20 cellular contexts compared by ENCODE assay signal in genomic region chr18:8261651-8262091, GRCh38.
"Had no signal": no experiment of that assay in that cellular context is flagged by ENCODE, and none has a peak within 500 bp of the region (broad histone marks: within the 10 kb centered on the region; RNA-seq: fewer than 3 reads in every experiment).

No MANE protein-coding gene starts in this region.

- H2AFZ ChIP-seq: hepatocyte had no signal

- H3K4me1 ChIP-seq: breast epithelium, foreskin keratinocyte, lower lobe of right lung, spleen, upper lobe of left lung had no signal

- H3K27me3 ChIP-seq: breast epithelium, foreskin keratinocyte, hepatocyte, spleen, upper lobe of left lung had no signal

- H3K27ac ChIP-seq: breast epithelium, epithelial cell of prostate, foreskin keratinocyte, hepatocyte, lower lobe of right lung, spleen, thoracic aorta, upper lobe of left lung had no signal

- H3K4me3 ChIP-seq: breast epithelium, hepatocyte, lower lobe of right lung, spleen, thoracic aorta, upper lobe of left lung had no signal

- H3K36me3 ChIP-seq: breast epithelium, spleen, thoracic aorta had no signal

- H3K79me2 ChIP-seq: hepatocyte had no signal

- DNase-seq: activated CD4-positive, alpha-beta T cell treated with anti-CD3 and anti-CD28 coated beads for 4 hours; activated CD4-positive, alpha-beta T cell treated with anti-CD3 and anti-CD28 coated beads, Interleukin-2, amount 50 U/mL, for 48 hours; activated CD4-positive, CD25-positive, alpha-beta regulatory T cell; activated naive CD4-positive, alpha-beta T cell treated with Interleukin-2 at 50 U/mL for 16 hours; activated naive CD8-positive, alpha-beta T cell treated with anti-CD3 and anti-CD28 coated beads for 36 hours; activated T-cell treated with anti-CD3 and anti-CD28 coated beads, Interleukin-2, amount 50 U/mL, for 48 hours; cerebellar nuclear complex; foreskin keratinocyte; immature natural killer cell; lower lobe of right lung; naive thymus-derived CD4-positive, alpha-beta T cell; spleen; stimulated activated CD4-positive, alpha-beta T cell treated with anti-CD3 and anti-CD28 coated beads, Interleukin-4, amount 100 ng/mL, for 1 hour; stimulated activated naive CD4-positive, alpha-beta T cell had no signal

- ATAC-seq: foreskin keratinocyte; left lobe of liver; lower lobe of right lung; naive thymus-derived CD4-positive, alpha-beta T cell had no signal

- H3K4me2 ChIP-seq: hepatocyte had no signal

- H3K9me3 ChIP-seq: breast epithelium, lower lobe of right lung, spleen, thoracic aorta, upper lobe of left lung had no signal
